ENCODE assay signal across 6 cellular contexts in the genomic region with DNA sequence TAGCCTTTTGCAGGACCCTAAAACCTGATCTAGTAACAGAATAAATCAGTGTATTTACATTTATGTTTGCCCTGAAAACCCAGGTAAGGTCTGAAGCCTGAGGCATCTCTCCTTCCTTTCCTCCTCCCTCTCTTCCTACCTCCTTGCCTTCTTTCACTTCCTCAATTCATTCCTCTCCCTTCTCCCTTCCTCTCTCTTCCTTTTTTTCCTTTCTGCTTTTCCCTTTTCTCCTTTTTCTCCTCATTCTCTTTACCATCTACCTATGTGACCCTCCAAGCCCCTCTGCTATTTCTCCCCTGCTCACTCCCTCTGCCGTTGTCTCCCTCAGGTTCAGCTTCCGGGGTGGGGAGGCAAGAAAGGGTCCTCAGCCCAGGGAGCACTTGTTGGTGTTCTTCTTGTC. TPM values are rescaled to one million over a fixed set of nuclear protein-coding genes. Genes with fewer than 3 reads are reported as not detected.
A peak's percentile ranks its signal among the peaks of the same experiment; 100 is the strongest.
DNase-seq lines count a peak whose midpoint lies in the region; ATAC-seq and TF ChIP-seq lines count a peak whose summit lies in the region.
"Not testable (repeated sequence)": the region's sequence is repeated elsewhere in the genome, so short reads cannot be mapped to it uniquely, and the experiment has no call there.

No MANE protein-coding gene starts in this region.

- not testable (repeated sequence) for H3K27ac Mint-ChIP-seq in Calu3 (ENCODE audit: unreplicated experiment); MCF 10A (ENCODE audit: low read depth, unreplicated experiment)
- peak overlapping the region; percentile 20 for H3K27ac Mint-ChIP-seq in stimulated activated naive B cell treated with anti-CD40 and anti-IgM and Interleukin-4, amounts not matched to agents 10 μg/mL and 1 μg/mL and 100 μg/mL, for 72 hours

- ATAC-seq in stimulated activated naive B cell treated with anti-CD40 and anti-IgM and Interleukin-4, amounts not matched to agents 10 μg/mL and 1 μg/mL and 100 μg/mL, for 72 hours (replicated peaks), result not testable (repeated sequence)

- H3K4me3 ChIP-seq in PC-9; left ventricle myocardium inferior; neutrophil (ENCODE audit: low read depth in 1 of 2, low read length in 1 of 2): not testable (repeated sequence)

- H3K4me1 Mint-ChIP-seq in Calu3 (ENCODE audit: low read depth, unreplicated experiment) (peaks cover 42% of the 10 kb centered on the region), MCF 10A (ENCODE audit: insufficient read depth, unreplicated experiment) (peaks cover 33% of the 10 kb centered on the region)
- H3K4me1 Mint-ChIP-seq in stimulated activated naive B cell treated with anti-CD40 and anti-IgM and Interleukin-4, amounts not matched to agents 10 μg/mL and 1 μg/mL and 100 μg/mL, for 72 hours, result peaks cover 26 to 47% of the 10 kb centered on the region in 2 donors

- POLR2A ChIA-PET in PC-9 (lab: Charles Lee; ENCODE audit: unreplicated experiment) (interaction anchor here (1.0 kb wide), 1 partner anchor 15 kb away, joined by 8 read pairs; no protein-coding TSS in a partner anchor), MCF 10A (lab: Yijun Ruan, JAX) (interaction anchor here (2.1 to 9.6 kb wide), 2 partner anchors 9 to 19 kb away, joined by 13 to 647 read pairs; partner anchors contain the start of genes CREB3L4, CRTC2, RPS27 and SLC39A1)

- not testable (repeated sequence) for H3K27me3 Mint-ChIP-seq in Calu3 (ENCODE audit: unreplicated experiment); MCF 10A (ENCODE audit: insufficient read depth, unreplicated experiment); stimulated activated naive B cell treated with anti-CD40 and anti-IgM and Interleukin-4, amounts not matched to agents 10 μg/mL and 1 μg/mL and 100 μg/mL, for 72 hours

- H3K9me3 Mint-ChIP-seq in Calu3 (ENCODE audit: low read depth, unreplicated experiment); MCF 10A (ENCODE audit: unreplicated experiment); stimulated activated naive B cell treated with anti-CD40 and anti-IgM and Interleukin-4, amounts not matched to agents 10 μg/mL and 1 μg/mL and 100 μg/mL, for 72 hours: not testable (repeated sequence)

- H3K4me1 ChIP-seq in PC-9 (replicated peaks; ENCODE audit: insufficient read depth), result peaks cover 17% of the 10 kb centered on the region
- H3K4me1 ChIP-seq in left ventricle myocardium inferior, result peaks cover 53% of the 10 kb centered on the region
- peaks cover 32 to 41% of the 10 kb centered on the region in 2 experiments for H3K4me1 ChIP-seq in neutrophil (ENCODE audit: control insufficient read depth in 1 of 2, insufficient read depth in 1 of 2, low read depth in 1 of 2, low read length in 1 of 2)

- H3K36me3 Mint-ChIP-seq in Calu3 (ENCODE audit: insufficient read depth, unreplicated experiment) (peaks cover 55% of the 10 kb centered on the region), MCF 10A (ENCODE audit: insufficient read depth, unreplicated experiment) (peaks cover 33% of the 10 kb centered on the region)
- H3K36me3 Mint-ChIP-seq in stimulated activated naive B cell treated with anti-CD40 and anti-IgM and Interleukin-4, amounts not matched to agents 10 μg/mL and 1 μg/mL and 100 μg/mL, for 72 hours, result peaks cover 9 to 20% of the 10 kb centered on the region in 2 donors

- DNase-seq in Calu3; PC-9; MCF 10A (ENCODE audit: unreplicated experiment); left ventricle myocardium inferior; stimulated activated naive B cell treated with anti-CD40 and anti-IgM and Interleukin-4, amounts not matched to agents 10 μg/mL and 1 μg/mL and 100 μg/mL, for 72 hours: not testable (repeated sequence)

- not testable (repeated sequence) for H3K79me2 ChIP-seq in PC-9 (ENCODE audit: low read depth)

- peaks cover 20% of the 10 kb centered on the region; the same call in 1 of the 2 replicates for H3F3A ChIP-seq in PC-9 (ENCODE audit: insufficient read depth, low read depth)

- CTCF ChIA-PET in Calu3 (lab: Charles Lee); PC-9 (lab: Charles Lee): not testable (repeated sequence)
- CTCF ChIA-PET in MCF 10A (lab: Yijun Ruan, JAX), result interaction anchor here (0.7 to 1.2 kb wide), 3 partner anchors 35 to 304 kb away, joined by 3 read pairs; partner anchors contain the start of gene DENND4B

- H4K20me1 ChIP-seq in PC-9 (ENCODE audit: insufficient read depth), result not testable (repeated sequence)

- not testable (repeated sequence) for H3K9me2 ChIP-seq in PC-9 (ENCODE audit: insufficient read depth)

- H3K4me2 ChIP-seq in PC-9, result not testable (repeated sequence)

- intact Hi-C loops in Calu3 (cut with micrococcal nuclease; ENCODE audit: unreplicated experiment) (loop anchor here (10.0 kb wide), 2 partner anchors 467 to 627 kb away; partner anchors contain the start of gene S100A9), left ventricle myocardium inferior (cut with micrococcal nuclease) (loop anchor here (10.0 kb wide), 2 partner anchors 187 to 307 kb away; partner anchors contain the start of genes ILF2 and NPR1)
- intact Hi-C loops in PC-9 (cut with micrococcal nuclease; ENCODE audit: unreplicated experiment); MCF 10A (cut with micrococcal nuclease): not testable (repeated sequence)

- BruUV-seq in Calu3 (replicated peaks; lab: Mats Ljungman, UMichigan), result TSS peak; percentile 90
- TSS peak; percentile 74 for BruUV-seq in PC-9 (replicated peaks; lab: Mats Ljungman, UMichigan)
- TSS peak; percentile 74 for BruUV-seq in MCF 10A (replicated peaks; lab: Mats Ljungman, UMichigan)

- not testable (repeated sequence) for H3K9me3 ChIP-seq in PC-9 (ENCODE audit: insufficient read depth, low read depth); left ventricle myocardium inferior (replicated peaks); neutrophil

- H3K27me3 ChIP-seq in PC-9 (ENCODE audit: insufficient read depth, low read depth); left ventricle myocardium inferior (ENCODE audit: low read depth); neutrophil: not testable (repeated sequence)

- H2AFZ ChIP-seq in PC-9, result not testable (repeated sequence)

- H3K27ac ChIP-seq in PC-9, result not testable (repeated sequence)
- H3K27ac ChIP-seq in left ventricle myocardium inferior (replicated peaks), result peak overlapping the region; percentile 25
- peak overlapping the region; percentile 25 for H3K27ac ChIP-seq in neutrophil

- H3K36me3 ChIP-seq in PC-9 (ENCODE audit: low read depth); neutrophil: not testable (repeated sequence)
- H3K36me3 ChIP-seq in left ventricle myocardium inferior, result peaks cover 12% of the 10 kb centered on the region

- not testable (repeated sequence) for TF ChIP-seq CTCF in Calu3 (IDR thresholded peaks at IDR 0.05; ENCODE audit: unreplicated experiment); PC-9 (conservative IDR thresholded peaks at IDR 0.05); MCF 10A (IDR thresholded peaks at IDR 0.05; ENCODE audit: unreplicated experiment); left ventricle myocardium inferior (IDR thresholded peaks at IDR 0.05; ENCODE audit: borderline replicate concordance); neutrophil (IDR thresholded peaks at IDR 0.05)

- H3K4me3 Mint-ChIP-seq in Calu3 (ENCODE audit: low read depth, unreplicated experiment); MCF 10A (ENCODE audit: unreplicated experiment); stimulated activated naive B cell treated with anti-CD40 and anti-IgM and Interleukin-4, amounts not matched to agents 10 μg/mL and 1 μg/mL and 100 μg/mL, for 72 hours: not testable (repeated sequence)

RNA-seq across cellular contexts. Expression of gene JTB, which starts 4.3 kb away (rescaled TPM):
- 105 and 115 TPM in 2 replicates for total RNA-seq in Calu3 (2022)
- 106 and 108 TPM in 2 replicates for total RNA-seq in PC-9 (2021)
- 194 and 224 TPM in 2 replicates for total RNA-seq in MCF 10A (2022)
- total RNA-seq in left ventricle myocardium inferior, result 75.8 TPM

RNA-seq across cellular contexts. Expression of gene RAB13, which starts 4.4 kb away (rescaled TPM):
- 87.5 and 95.0 TPM in 2 replicates for total RNA-seq in Calu3 (2022)
- 69.9 and 73.6 TPM in 2 replicates for total RNA-seq in PC-9 (2021)
- 63.1 and 71.6 TPM in 2 replicates for total RNA-seq in MCF 10A (2022)
- total RNA-seq in left ventricle myocardium inferior, result 59.3 TPM

RNA-seq across cellular contexts. Expression of gene RPS27, which starts 8.8 kb away (rescaled TPM):
- total RNA-seq in Calu3 (2022), result 1,532 and 1,783 TPM in 2 replicates
- total RNA-seq in PC-9 (2021), result 898 and 1,409 TPM in 2 replicates
- 3,026 and 3,064 TPM in 2 replicates for total RNA-seq in MCF 10A (2022)
- 1,061 TPM for total RNA-seq in left ventricle myocardium inferior

RNA-seq across cellular contexts. Expression of gene CREB3L4, which starts 14.0 kb away (rescaled TPM):
- 23.2 and 26.5 TPM in 2 replicates for total RNA-seq in Calu3 (2022)
- total RNA-seq in PC-9 (2021), result 23.4 and 25.9 TPM in 2 replicates
- 14.7 and 17.6 TPM in 2 replicates for total RNA-seq in MCF 10A (2022)
- total RNA-seq in left ventricle myocardium inferior, result 4.8 TPM

RNA-seq across cellular contexts. Expression of gene SLC39A1, which starts 18.4 kb away (rescaled TPM):
- 138 and 152 TPM in 2 replicates for total RNA-seq in Calu3 (2022)
- 141 and 164 TPM in 2 replicates for total RNA-seq in PC-9 (2021)
- 124 and 159 TPM in 2 replicates for total RNA-seq in MCF 10A (2022)
- total RNA-seq in left ventricle myocardium inferior, result 39.8 TPM
